In the genomic region with DNA sequence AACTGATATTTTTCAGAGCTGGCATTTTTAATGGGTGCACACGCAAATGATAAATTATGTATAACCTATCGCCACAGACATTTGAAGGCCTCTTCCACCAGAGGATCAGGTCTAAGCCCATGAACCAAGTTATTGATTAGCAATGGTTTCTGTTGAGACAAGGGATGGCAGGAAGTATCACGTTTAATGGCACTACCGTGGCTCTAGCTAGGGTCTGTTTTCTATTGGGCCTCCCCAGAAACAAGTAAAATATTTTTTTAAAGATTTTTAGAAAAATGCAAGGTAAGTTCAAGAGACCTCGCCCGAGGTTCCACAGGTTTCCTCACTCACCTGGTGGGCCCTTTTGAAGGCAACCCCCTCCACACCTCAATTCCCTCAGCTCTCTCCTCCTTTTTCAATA, we compare ENCODE assay signal across 8 cellular contexts. TPM values are rescaled to one million over a fixed set of nuclear protein-coding genes. Genes with fewer than 3 reads are reported as not detected.
DNase-seq lines count a peak whose midpoint lies in the region; ATAC-seq and TF ChIP-seq lines count a peak whose summit lies in the region.

No MANE protein-coding gene starts in this region.

- H3K27ac ChIP-seq in KOPT-K1 (ENCODE audit: low read depth, low read length, poor library complexity, severe bottlenecking): peak overlapping the region; percentile 65

- H3K27me3 Mint-ChIP-seq in activated T-cell treated with anti-CD3 and anti-CD28 coated beads, Interleukin-2, amount 50 U/mL, for 4 hours (ENCODE audit: low read depth): no peaks in the 10 kb centered on the region
- no peaks in the 10 kb centered on the region for H3K27me3 Mint-ChIP-seq in natural killer cell treated with Interleukin-12 subunit alpha and Interleukin-12 subunit beta and Interleukin-15 and Interleukin-18, amount 100 ng/mL, for 72 hours

- H3K4me3 Mint-ChIP-seq in activated T-cell treated with anti-CD3 and anti-CD28 coated beads, Interleukin-2, amount 50 U/mL, for 4 hours: peak overlapping the region; percentile 86
- H3K4me3 Mint-ChIP-seq in natural killer cell treated with Interleukin-12 subunit alpha and Interleukin-12 subunit beta and Interleukin-15 and Interleukin-18, amount 100 ng/mL, for 72 hours: peak overlapping the region; percentile 95

- no peak for TF ChIP-seq CTCF in choroid plexus epithelial cell (conservative IDR thresholded peaks at IDR 0.05; ENCODE audit: low read depth, low read length)

- no peak for DNase-seq in activated T-cell treated with anti-CD3 and anti-CD28 coated beads, Interleukin-2, amount 50 U/mL, for 4 hours
- no peak for DNase-seq in activated T-cell treated with anti-CD3 and anti-CD28 coated beads, Interleukin-2, amount 50 U/mL, for 48 hours
- DNase-seq in choroid plexus epithelial cell (ENCODE audit: low read depth) (no peak), HEK293T (ENCODE audit: extremely low spot score) (no peak)
- DNase-seq in natural killer cell treated with Interleukin-12 subunit alpha and Interleukin-12 subunit beta and Interleukin-15 and Interleukin-18, amount 100 ng/mL, for 72 hours (ENCODE audit: low spot score): no peak

- H3K27ac Mint-ChIP-seq in natural killer cell treated with Interleukin-12 subunit alpha and Interleukin-12 subunit beta and Interleukin-15 and Interleukin-18, amount 100 ng/mL, for 72 hours: peak overlapping the region; percentile 42 to 79

- no peak for ATAC-seq in activated T-cell treated with anti-CD3 and anti-CD28 coated beads, Interleukin-2, amount 50 U/mL, for 4 hours
- no peak for ATAC-seq in natural killer cell treated with Interleukin-12 subunit alpha and Interleukin-12 subunit beta and Interleukin-15 and Interleukin-18, amount 100 ng/mL, for 72 hours
- no peak for ATAC-seq in HG02973 (IDR thresholded peaks at IDR 0.05; ENCODE audit: unreplicated experiment)
- no peak for ATAC-seq in HG02678 (IDR thresholded peaks at IDR 0.05; ENCODE audit: unreplicated experiment)

- no peaks in the 10 kb centered on the region for H3K9me3 ChIP-seq in KOPT-K1 (ENCODE audit: insufficient read depth, low read length, poor library complexity, severe bottlenecking)

- H3K9me3 Mint-ChIP-seq in activated T-cell treated with anti-CD3 and anti-CD28 coated beads, Interleukin-2, amount 50 U/mL, for 4 hours: no peaks in the 10 kb centered on the region
- no peaks in the 10 kb centered on the region for H3K9me3 Mint-ChIP-seq in natural killer cell treated with Interleukin-12 subunit alpha and Interleukin-12 subunit beta and Interleukin-15 and Interleukin-18, amount 100 ng/mL, for 72 hours

- H3K4me3 ChIP-seq in choroid plexus epithelial cell (ENCODE audit: low read depth, low read length): peak overlapping the region; percentile 96

- peaks cover 13% of the 10 kb centered on the region for H3K36me3 ChIP-seq in KOPT-K1 (ENCODE audit: insufficient read depth, low read length)

- POLR2A ChIA-PET in HEK293T (lab: Yijun Ruan, JAX): interaction anchor here (1.0 to 1.2 kb wide), 2 partner anchors 9 to 51 kb away, joined by 3 to 4 read pairs; a partner anchor contains a TSS

- CTCF ChIA-PET in HEK293T (lab: Yijun Ruan, JAX): no interaction called here

- H3K4me1 Mint-ChIP-seq in activated T-cell treated with anti-CD3 and anti-CD28 coated beads, Interleukin-2, amount 50 U/mL, for 4 hours (ENCODE audit: low read depth): peaks cover 46% of the 10 kb centered on the region
- peaks cover 20 to 22% of the 10 kb centered on the region in 2 donors for H3K4me1 Mint-ChIP-seq in natural killer cell treated with Interleukin-12 subunit alpha and Interleukin-12 subunit beta and Interleukin-15 and Interleukin-18, amount 100 ng/mL, for 72 hours (ENCODE audit: low read depth in 2 of 2)

- peaks cover 10% of the 10 kb centered on the region for H3K36me3 Mint-ChIP-seq in activated T-cell treated with anti-CD3 and anti-CD28 coated beads, Interleukin-2, amount 50 U/mL, for 4 hours (ENCODE audit: insufficient read depth)
- peaks cover 7% of the 10 kb centered on the region for H3K36me3 Mint-ChIP-seq in natural killer cell treated with Interleukin-12 subunit alpha and Interleukin-12 subunit beta and Interleukin-15 and Interleukin-18, amount 100 ng/mL, for 72 hours

TF ChIP-seq in HEK293T, 16 proteins besides CTCF, POLR2A, EP300 and RAD21:
- TF ChIP-seq ELF4 (IDR thresholded peaks at IDR 0.05): no peak
- TF ChIP-seq, protein P1, sequence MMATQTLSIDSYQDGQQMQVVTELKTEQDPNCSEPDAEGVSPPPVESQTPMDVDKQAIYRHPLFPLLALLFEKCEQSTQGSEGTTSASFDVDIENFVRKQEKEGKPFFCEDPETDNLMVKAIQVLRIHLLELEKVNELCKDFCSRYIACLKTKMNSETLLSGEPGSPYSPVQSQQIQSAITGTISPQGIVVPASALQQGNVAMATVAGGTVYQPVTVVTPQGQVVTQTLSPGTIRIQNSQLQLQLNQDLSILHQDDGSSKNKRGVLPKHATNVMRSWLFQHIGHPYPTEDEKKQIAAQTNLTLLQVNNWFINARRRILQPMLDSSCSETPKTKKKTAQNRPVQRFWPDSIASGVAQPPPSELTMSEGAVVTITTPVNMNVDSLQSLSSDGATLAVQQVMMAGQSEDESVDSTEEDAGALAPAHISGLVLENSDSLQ (IDR thresholded peaks at IDR 0.05): no peak

RNA-seq across cellular contexts. Expression of a gene that starts 0.7 kb away (rescaled TPM):
- 10 to 100 TPM; 40.7 to 44.5 (median 41.3) TPM for total RNA-seq in activated T-cell treated with anti-CD3 and anti-CD28 coated beads, Interleukin-2, amount 50 U/mL, for 4 hours
- 10 to 100 TPM; 46.7 to 50.5 TPM for total RNA-seq in natural killer cell treated with Interleukin-12 subunit alpha and Interleukin-12 subunit beta and Interleukin-15 and Interleukin-18, amount 100 ng/mL, for 72 hours

RNA-seq across cellular contexts. Expression of a gene that starts 50.9 kb away (rescaled TPM):
- total RNA-seq in activated T-cell treated with anti-CD3 and anti-CD28 coated beads, Interleukin-2, amount 50 U/mL, for 4 hours: 10 to 100 TPM; 23.8 to 26.4 (median 25.4) TPM
- total RNA-seq in natural killer cell treated with Interleukin-12 subunit alpha and Interleukin-12 subunit beta and Interleukin-15 and Interleukin-18, amount 100 ng/mL, for 72 hours: 10 to 100 TPM; 25.3 to 34.6 TPM
